Comparison of ENCODE assay signal across 1 cellular context in the genomic region with DNA sequence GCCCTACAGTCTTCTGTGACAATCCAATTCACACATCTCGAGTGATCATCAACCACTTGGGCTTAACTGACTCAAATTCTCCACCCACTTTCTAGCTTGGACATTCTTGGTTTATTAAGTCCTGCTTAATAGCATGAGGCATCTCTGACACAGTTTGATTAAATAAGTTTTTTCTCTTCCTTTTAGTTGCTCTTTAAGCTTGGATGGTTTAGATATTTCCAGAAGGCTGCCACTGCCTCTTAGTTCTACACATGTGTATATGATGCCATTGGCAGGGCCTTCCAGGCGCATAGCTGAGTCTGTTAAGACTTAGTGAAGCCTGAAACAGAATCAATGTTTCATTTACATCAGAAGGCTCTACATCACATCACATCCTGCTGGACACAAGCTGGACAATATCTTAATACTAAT.
TF ChIP-seq lines count a peak whose summit lies in the region.

No MANE protein-coding gene starts in this region.

TF ChIP-seq in endothelial cell of umbilical vein, 7 proteins besides CTCF, POLR2A, EP300 and RAD21 (continued from another document):
- TF ChIP-seq JUN (IDR thresholded peaks at IDR 0.05; ENCODE audit: borderline replicate concordance, insufficient read depth, insufficient read length, low read depth) (no peak), POLR2AphosphoS5 (IDR thresholded peaks at IDR 0.05; ENCODE audit: insufficient read depth, low read depth, low read length) (no peak), GATA2 (IDR thresholded peaks at IDR 0.05; ENCODE audit: insufficient read depth, insufficient read length, low read depth, low read length) (no peak)
- TF ChIP-seq, protein P1, sequence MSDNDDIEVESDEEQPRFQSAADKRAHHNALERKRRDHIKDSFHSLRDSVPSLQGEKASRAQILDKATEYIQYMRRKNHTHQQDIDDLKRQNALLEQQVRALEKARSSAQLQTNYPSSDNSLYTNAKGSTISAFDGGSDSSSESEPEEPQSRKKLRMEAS (IDR thresholded peaks at IDR 0.05; ENCODE audit: insufficient read depth, insufficient read length), result no peak
